1 cellular context compared by ENCODE assay signal in genomic region chr3:159559771-159560170, GRCh38.
TF ChIP-seq lines count a peak whose summit lies in the region.

No MANE protein-coding gene starts in this region.

TF ChIP-seq in H1, 55 proteins besides CTCF, POLR2A, EP300 and RAD21 (continued from another document):
- no peak for TF ChIP-seq TAF7 (optimal IDR thresholded peaks at IDR 0.05; ENCODE audit: borderline replicate concordance, low read depth, low read length)
- TF ChIP-seq KDM1A (IDR thresholded peaks at IDR 0.05; ENCODE audit: borderline replicate concordance, low read length): no peak
